ENCODE assay signal across 2 cellular contexts in genomic region chr1:12692967-12693782, GRCh38.
TF ChIP-seq lines count a peak whose summit lies in the region.

No MANE protein-coding gene starts in this region.

TF ChIP-seq in H1, 55 proteins besides CTCF, POLR2A, EP300 and RAD21:
- TF ChIP-seq GABPA (IDR thresholded peaks at IDR 0.05; ENCODE audit: borderline replicate concordance, insufficient read depth, low read length) (no peak), KDM5A (IDR thresholded peaks at IDR 0.05; ENCODE audit: low read length) (no peak), CEBPB (IDR thresholded peaks at IDR 0.05; ENCODE audit: low read depth, low read length) (peak; percentile 48; the same call in 1 of the 2 replicates), POU5F1 (IDR thresholded peaks at IDR 0.05; ENCODE audit: low read depth, low read length) (no peak), CHD1 (IDR thresholded peaks at IDR 0.05; ENCODE audit: low read depth, low read length) (no peak), BCL11A (IDR thresholded peaks at IDR 0.05; ENCODE audit: low read depth in 2 of 2, low read length in 2 of 2) (no peak), FOSL1 (IDR thresholded peaks at IDR 0.05; ENCODE audit: insufficient read depth, low read depth, low read length) (no peak)

TF ChIP-seq in liver, 16 proteins besides CTCF, POLR2A, EP300 and RAD21:
- TF ChIP-seq HNF4A (conservative IDR thresholded peaks at IDR 0.05) (peak in 1 of 2 donors; percentile 27), GABPA (IDR thresholded peaks at IDR 0.05 in 1 of 2, conservative IDR thresholded peaks at IDR 0.05 in 1 of 2) (no peak), YY1 (IDR thresholded peaks at IDR 0.05) (peak; percentile 32), FOXA2 (IDR thresholded peaks at IDR 0.05) (no peak), ATF3 (IDR thresholded peaks at IDR 0.05) (peak; percentile 26), FOXA1 (IDR thresholded peaks at IDR 0.05) (no peak), REST (IDR thresholded peaks at IDR 0.05) (no peak), MAX (IDR thresholded peaks at IDR 0.05) (no peak), RXRA (IDR thresholded peaks at IDR 0.05) (peak; percentile 8 to 46)
